Comparison of ENCODE assay signal across 3 cellular contexts in genomic region chr1:148769495-148769894, GRCh38. TPM values are rescaled to one million over a fixed set of nuclear protein-coding genes. Genes with fewer than 3 reads are reported as not detected.
"Had no signal": no experiment of that assay in that cellular context is flagged by ENCODE, and none has a peak within 500 bp of the region (broad histone marks: within the 10 kb centered on the region; RNA-seq: fewer than 3 reads in every experiment).

No MANE protein-coding gene starts in this region.

RNA-seq across cellular contexts. Expression of gene NUDT4B, which starts 20.9 kb away (rescaled TPM):
- total RNA-seq: H1, H9 had no signal
- polyA plus RNA-seq: GM23338 had no signal
